2 cellular contexts compared by ENCODE assay signal in the genomic region with DNA sequence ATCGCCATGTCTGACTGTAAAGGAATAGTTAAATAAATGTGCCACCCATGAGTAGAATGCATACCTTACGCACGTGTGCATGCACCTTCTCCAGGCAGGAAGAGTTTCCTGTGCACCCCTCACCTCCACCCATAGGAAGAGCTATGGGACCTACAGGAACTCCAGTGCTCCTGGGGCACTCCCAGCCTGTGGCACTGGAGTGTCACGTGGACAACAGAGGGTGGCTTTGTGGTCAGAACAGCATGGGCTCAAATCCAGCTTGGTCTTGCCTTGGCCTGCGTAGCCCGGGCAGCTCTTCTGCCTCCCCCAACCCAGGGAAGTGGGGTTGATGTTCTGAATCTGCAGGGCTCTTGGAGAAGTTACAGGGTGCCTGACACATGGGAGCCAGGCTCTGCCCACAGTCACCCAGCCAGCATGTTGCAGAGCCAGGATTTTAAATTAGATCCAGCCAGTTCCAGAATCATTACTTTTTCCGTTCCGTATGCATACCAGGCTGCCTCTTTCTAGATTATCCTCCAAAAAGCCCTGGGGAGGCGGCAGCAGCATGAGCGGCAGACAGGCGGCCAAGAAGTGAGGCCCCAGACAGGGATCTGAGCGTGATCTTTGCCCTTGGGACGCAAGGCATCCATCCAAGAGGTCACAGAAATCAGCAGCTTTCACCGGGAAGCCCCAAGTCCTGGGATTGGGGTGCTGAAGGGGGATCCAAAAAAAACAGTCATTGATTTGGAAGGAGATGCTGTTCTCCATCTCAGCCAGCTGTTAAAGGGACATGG.
TF ChIP-seq lines count a peak whose summit lies in the region.

No MANE protein-coding gene starts in this region.

TF ChIP-seq in SK-N-SH treated with all-trans-retinoic acid at 6 μM for 48 hours, 23 proteins besides CTCF, POLR2A, EP300 and RAD21 (continued from another document):
- TF ChIP-seq, protein P1, sequence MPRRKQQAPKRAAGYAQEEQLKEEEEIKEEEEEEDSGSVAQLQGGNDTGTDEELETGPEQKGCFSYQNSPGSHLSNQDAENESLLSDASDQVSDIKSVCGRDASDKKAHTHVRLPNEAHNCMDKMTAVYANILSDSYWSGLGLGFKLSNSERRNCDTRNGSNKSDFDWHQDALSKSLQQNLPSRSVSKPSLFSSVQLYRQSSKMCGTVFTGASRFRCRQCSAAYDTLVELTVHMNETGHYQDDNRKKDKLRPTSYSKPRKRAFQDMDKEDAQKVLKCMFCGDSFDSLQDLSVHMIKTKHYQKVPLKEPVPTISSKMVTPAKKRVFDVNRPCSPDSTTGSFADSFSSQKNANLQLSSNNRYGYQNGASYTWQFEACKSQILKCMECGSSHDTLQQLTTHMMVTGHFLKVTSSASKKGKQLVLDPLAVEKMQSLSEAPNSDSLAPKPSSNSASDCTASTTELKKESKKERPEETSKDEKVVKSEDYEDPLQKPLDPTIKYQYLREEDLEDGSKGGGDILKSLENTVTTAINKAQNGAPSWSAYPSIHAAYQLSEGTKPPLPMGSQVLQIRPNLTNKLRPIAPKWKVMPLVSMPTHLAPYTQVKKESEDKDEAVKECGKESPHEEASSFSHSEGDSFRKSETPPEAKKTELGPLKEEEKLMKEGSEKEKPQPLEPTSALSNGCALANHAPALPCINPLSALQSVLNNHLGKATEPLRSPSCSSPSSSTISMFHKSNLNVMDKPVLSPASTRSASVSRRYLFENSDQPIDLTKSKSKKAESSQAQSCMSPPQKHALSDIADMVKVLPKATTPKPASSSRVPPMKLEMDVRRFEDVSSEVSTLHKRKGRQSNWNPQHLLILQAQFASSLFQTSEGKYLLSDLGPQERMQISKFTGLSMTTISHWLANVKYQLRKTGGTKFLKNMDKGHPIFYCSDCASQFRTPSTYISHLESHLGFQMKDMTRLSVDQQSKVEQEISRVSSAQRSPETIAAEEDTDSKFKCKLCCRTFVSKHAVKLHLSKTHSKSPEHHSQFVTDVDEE (CRISPR knock-in tag; IDR thresholded peaks at IDR 0.05): no peak
- TF ChIP-seq ESRRG (CRISPR knock-in tag; IDR thresholded peaks at IDR 0.05) (no peak), ZNF565 (CRISPR knock-in tag; conservative IDR thresholded peaks at IDR 0.05; ENCODE audit: low read depth) (no peak)

TF ChIP-seq in SK-N-SH, 30 proteins besides CTCF, POLR2A, EP300 and RAD21 (continued from another document):
- TF ChIP-seq, protein P2, sequence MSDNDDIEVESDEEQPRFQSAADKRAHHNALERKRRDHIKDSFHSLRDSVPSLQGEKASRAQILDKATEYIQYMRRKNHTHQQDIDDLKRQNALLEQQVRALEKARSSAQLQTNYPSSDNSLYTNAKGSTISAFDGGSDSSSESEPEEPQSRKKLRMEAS (IDR thresholded peaks at IDR 0.05; ENCODE audit: low read depth): no peak
- no peak for TF ChIP-seq NRF1 (IDR thresholded peaks at IDR 0.05; ENCODE audit: low read depth, low read length)
- no peak for TF ChIP-seq RFX5 (IDR thresholded peaks at IDR 0.05; ENCODE audit: low read length)
- no peak for TF ChIP-seq NFIC (IDR thresholded peaks at IDR 0.05; ENCODE audit: borderline replicate concordance)
- TF ChIP-seq, protein P3, sequence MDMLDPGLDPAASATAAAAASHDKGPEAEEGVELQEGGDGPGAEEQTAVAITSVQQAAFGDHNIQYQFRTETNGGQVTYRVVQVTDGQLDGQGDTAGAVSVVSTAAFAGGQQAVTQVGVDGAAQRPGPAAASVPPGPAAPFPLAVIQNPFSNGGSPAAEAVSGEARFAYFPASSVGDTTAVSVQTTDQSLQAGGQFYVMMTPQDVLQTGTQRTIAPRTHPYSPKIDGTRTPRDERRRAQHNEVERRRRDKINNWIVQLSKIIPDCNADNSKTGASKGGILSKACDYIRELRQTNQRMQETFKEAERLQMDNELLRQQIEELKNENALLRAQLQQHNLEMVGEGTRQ (IDR thresholded peaks at IDR 0.05; ENCODE audit: borderline replicate concordance, low read depth, low read length): no peak
- no peak for TF ChIP-seq SMC3 (IDR thresholded peaks at IDR 0.05; ENCODE audit: low read depth, low read length)
- TF ChIP-seq YY1 (IDR thresholded peaks at IDR 0.05; ENCODE audit: low read depth): no peak
- TF ChIP-seq FOSL2 (IDR thresholded peaks at IDR 0.05; ENCODE audit: borderline replicate concordance, low read depth): no peak
- no peak for TF ChIP-seq EZH2phosphoT487 (IDR thresholded peaks at IDR 0.05; ENCODE audit: borderline replicate concordance, low read depth)
- no peak for TF ChIP-seq FOXM1 (IDR thresholded peaks at IDR 0.05; ENCODE audit: low read depth)
